14 cellular contexts compared by ENCODE assay signal in genomic region chr5:72921103-72921502, GRCh38. TPM values are rescaled to one million over a fixed set of nuclear protein-coding genes. Genes with fewer than 3 reads are reported as not detected.
A peak's percentile ranks its signal among the peaks of the same experiment; 100 is the strongest.
DNase-seq lines count a peak whose midpoint lies in the region; ATAC-seq and TF ChIP-seq lines count a peak whose summit lies in the region.
"Had no signal": no experiment of that assay in that cellular context is flagged by ENCODE, and none has a peak within 500 bp of the region (broad histone marks: within the 10 kb centered on the region; RNA-seq: fewer than 3 reads in every experiment).

No MANE protein-coding gene starts in this region.

- H3K27me3 Mint-ChIP-seq in endodermal cell (ENCODE audit: insufficient read depth), result peaks cover 2% of the 10 kb centered on the region
- H3K27me3 Mint-ChIP-seq: CD4-positive, CD25-positive, alpha-beta regulatory T cell; T-cell had no signal

- H3K27ac Mint-ChIP-seq in endodermal cell, result no peak overlapping the region
- H3K27ac Mint-ChIP-seq: CD4-positive, CD25-positive, alpha-beta regulatory T cell; GM23338; T-cell had no signal

- CTCF ChIA-PET in SK-N-SH (lab: Yijun Ruan, JAX), result interaction anchor here (0.9 to 1.0 kb wide), 2 partner anchors 10 to 295 kb away, joined by 3 to 4 read pairs; no protein-coding TSS in a partner anchor

- H3K9ac ChIP-seq in SK-N-SH, result no peak overlapping the region
- H3K9ac ChIP-seq in endodermal cell (ENCODE audit: extremely low read depth, low read length, poor library complexity, severe bottlenecking), result no peak overlapping the region

- no peak overlapping the region for H3K4me2 ChIP-seq in SK-N-SH
- H3K4me2 ChIP-seq: GM23338 had no signal

- H3K4me1 ChIP-seq in SK-N-SH (ENCODE audit: control insufficient read depth in 1 of 2, insufficient read depth in 2 of 2, low read depth in 1 of 2, low read length in 1 of 2), result no peaks in the 10 kb centered on the region
- no peaks in the 10 kb centered on the region for H3K4me1 ChIP-seq in endodermal cell (ENCODE audit: control insufficient read depth, insufficient read depth, low read length)
- H3K4me1 ChIP-seq in upper lobe of right lung, result peaks cover 13% of the 10 kb centered on the region

- H2AFZ ChIP-seq in SK-N-SH (ENCODE audit: low read depth), result no peak overlapping the region
- H2AFZ ChIP-seq: GM23338 had no signal

- no peak for TF ChIP-seq CTCF in SK-N-SH (IDR thresholded peaks at IDR 0.05)
- TF ChIP-seq CTCF in endodermal cell (conservative IDR thresholded peaks at IDR 0.05), result peak; percentile 7
- TF ChIP-seq CTCF in upper lobe of right lung (IDR thresholded peaks at IDR 0.05), result no peak

- intact Hi-C loops in upper lobe of right lung (cut with DNase I), result no loop called here

- H3K4me3 Mint-ChIP-seq in endodermal cell, result no peak overlapping the region
- H3K4me3 Mint-ChIP-seq: CD4-positive, CD25-positive, alpha-beta regulatory T cell; GM23338; T-cell had no signal

- H3K27ac ChIP-seq in SK-N-SH (ENCODE audit: low read depth in 2 of 2, low read length in 1 of 2) (no peak overlapping the region), endodermal cell (ENCODE audit: low read depth, low read length) (no peak overlapping the region), upper lobe of right lung (no peak overlapping the region)
- H3K27ac ChIP-seq: RWPE1 had no signal

- ATAC-seq in SK-N-SH treated with all-trans-retinoic acid at 6 μM for 48 hours, result peak; percentile 10
- peak; percentile 37 for ATAC-seq in upper lobe of right lung
- ATAC-seq: T-cell had no signal

- no peak for TF ChIP-seq EP300 in SK-N-SH (IDR thresholded peaks at IDR 0.05; ENCODE audit: borderline replicate concordance in 1 of 2, low read depth in 1 of 2, low read length in 1 of 2)

- peaks cover 4% of the 10 kb centered on the region for H3K36me3 Mint-ChIP-seq in endodermal cell (ENCODE audit: low read depth)
- H3K36me3 Mint-ChIP-seq: CD4-positive, CD25-positive, alpha-beta regulatory T cell; T-cell had no signal

- no peak for TF ChIP-seq RAD21 in SK-N-SH (IDR thresholded peaks at IDR 0.05; ENCODE audit: low read length)

- H3K9me3 ChIP-seq in SK-N-SH (no peaks in the 10 kb centered on the region), endodermal cell (ENCODE audit: control insufficient read depth, low read length) (no peaks in the 10 kb centered on the region), upper lobe of right lung (no peaks in the 10 kb centered on the region)

- H3K4me3 ChIP-seq in SK-N-SH (ENCODE audit: low read depth in 2 of 2, low read length in 1 of 2) (no peak overlapping the region), endodermal cell (ENCODE audit: low read length) (no peak overlapping the region), upper lobe of right lung (no peak overlapping the region), H7 (ENCODE audit: insufficient read depth, low read depth, low read length) (no peak overlapping the region)
- H3K4me3 ChIP-seq: GM23338 had no signal

- H3K4me1 Mint-ChIP-seq in endodermal cell, result no peaks in the 10 kb centered on the region
- H3K4me1 Mint-ChIP-seq: CD4-positive, CD25-positive, alpha-beta regulatory T cell; T-cell had no signal

- peaks cover 28% of the 10 kb centered on the region for H3F3A ChIP-seq in SK-N-SH (replicated peaks; ENCODE audit: insufficient read depth)

- peaks cover 12% of the 10 kb centered on the region for H3K9me3 Mint-ChIP-seq in endodermal cell
- H3K9me3 Mint-ChIP-seq: CD4-positive, CD25-positive, alpha-beta regulatory T cell; T-cell had no signal

- no peak for DNase-seq in SK-N-SH
- DNase-seq in NCI-H69 (lab: John Stamatoyannopoulos, UW), result peak; percentile 78
- DNase-seq in endodermal cell, result no peak
- DNase-seq in upper lobe of right lung, result no peak
- no peak for DNase-seq in NAMALWA (ENCODE audit: low spot score)
- no peak for DNase-seq in H7
- no peak for DNase-seq in DMS 273 (lab: John Stamatoyannopoulos, UW; ENCODE audit: unreplicated experiment)
- DNase-seq: Karpas-422, NCI-H2107, T-cell had no signal

- no peaks in the 10 kb centered on the region for H3K79me2 ChIP-seq in SK-N-SH (ENCODE audit: insufficient read depth)

- H3K9me2 ChIP-seq in SK-N-SH, result no peaks in the 10 kb centered on the region

- WGBS in SK-N-SH (ENCODE audit: low lambda C conversion rate), result 33% methylated on average over 2 of the region's 2 CpGs
- WGBS in endodermal cell (ENCODE audit: insufficient coverage in 1 of 2, insufficient read length in 1 of 2), 2 experiments, result 38 to 63% methylated on average over 1 to 2 of the region's 2 CpGs

- POLR2A ChIA-PET in SK-N-SH (lab: Yijun Ruan, JAX), result interaction anchor here (0.5 kb wide), 1 partner anchor 20 kb away, joined by 4 read pairs; no protein-coding TSS in a partner anchor

- H3K36me3 ChIP-seq in SK-N-SH (replicated peaks in 1 of 2; ENCODE audit: control insufficient read depth in 1 of 2, insufficient read depth in 2 of 2, low read length in 1 of 2) (peaks cover 2 to 6% of the 10 kb centered on the region in 2 experiments), endodermal cell (ENCODE audit: control insufficient read depth, insufficient read depth, low read length) (no peaks in the 10 kb centered on the region), upper lobe of right lung (no peaks in the 10 kb centered on the region), H7 (replicated peaks; ENCODE audit: control insufficient read depth, insufficient read depth, low read length) (no peaks in the 10 kb centered on the region)

- H4K20me1 ChIP-seq in SK-N-SH (ENCODE audit: insufficient read depth), result no peaks in the 10 kb centered on the region

- H3K27me3 ChIP-seq in SK-N-SH (ENCODE audit: insufficient read depth) (no peaks in the 10 kb centered on the region), endodermal cell (ENCODE audit: control insufficient read depth, insufficient read depth, low read length, poor library complexity, severe bottlenecking) (no peaks in the 10 kb centered on the region), upper lobe of right lung (no peaks in the 10 kb centered on the region), H7 (ENCODE audit: control insufficient read depth, insufficient read depth, low read length) (no peaks in the 10 kb centered on the region)

TF ChIP-seq in SK-N-SH treated with all-trans-retinoic acid at 6 μM for 48 hours, 23 proteins besides CTCF, POLR2A, EP300 and RAD21:
- TF ChIP-seq TOX (CRISPR knock-in tag; IDR thresholded peaks at IDR 0.05; ENCODE audit: borderline replicate concordance), result no peak
- no peak for TF ChIP-seq ZNF565 (CRISPR knock-in tag; conservative IDR thresholded peaks at IDR 0.05; ENCODE audit: low read depth)
- TF ChIP-seq ISL1 (CRISPR knock-in tag; IDR thresholded peaks at IDR 0.05), result no peak
- no peak for TF ChIP-seq GLIS3 (CRISPR knock-in tag; IDR thresholded peaks at IDR 0.05)
- no peak for TF ChIP-seq ARNTL (CRISPR knock-in tag; IDR thresholded peaks at IDR 0.05; ENCODE audit: borderline replicate concordance, low read depth)
- TF ChIP-seq RARB (CRISPR knock-in tag; IDR thresholded peaks at IDR 0.05), result no peak
- TF ChIP-seq PATZ1 (CRISPR knock-in tag; IDR thresholded peaks at IDR 0.05; ENCODE audit: borderline replicate concordance), result no peak

TF ChIP-seq in SK-N-SH, 30 proteins besides CTCF, POLR2A, EP300 and RAD21 (continues in another document):
- TF ChIP-seq PBX3 (IDR thresholded peaks at IDR 0.05) (no peak), TCF12 (IDR thresholded peaks at IDR 0.05) (no peak), FOXJ3 (CRISPR knock-in tag; IDR thresholded peaks at IDR 0.05) (no peak), FOSL2 (IDR thresholded peaks at IDR 0.05; ENCODE audit: borderline replicate concordance, low read depth) (no peak), CHD2 (IDR thresholded peaks at IDR 0.05; ENCODE audit: low read length, partially characterized antibody) (no peak), FOXM1 (IDR thresholded peaks at IDR 0.05; ENCODE audit: low read depth) (no peak), MEF2A (IDR thresholded peaks at IDR 0.05; ENCODE audit: borderline replicate concordance, low read depth) (no peak), USF2 (IDR thresholded peaks at IDR 0.05; ENCODE audit: borderline replicate concordance, low read depth, low read length) (no peak), TAF1 (IDR thresholded peaks at IDR 0.05; ENCODE audit: borderline replicate concordance, low read depth, low read length) (no peak), NRF1 (IDR thresholded peaks at IDR 0.05; ENCODE audit: low read depth, low read length) (no peak), IRF3 (IDR thresholded peaks at IDR 0.05; ENCODE audit: low read depth, low read length) (no peak), GABPA (IDR thresholded peaks at IDR 0.05; ENCODE audit: low read depth) (no peak), YY1 (IDR thresholded peaks at IDR 0.05; ENCODE audit: low read depth) (no peak)

RNA-seq across cellular contexts. Expression of gene FCHO2, which starts 34.7 kb away (rescaled TPM):
- 5.0 and 5.2 TPM in 2 replicates for polyA plus RNA-seq in SK-N-SH (2012; rRNA removed)
- 4.7 and 5.7 TPM in 2 replicates for polyA plus RNA-seq in SK-N-SH (2012; cell fraction: cytosol; rRNA removed)
- 3.4 and 13.3 TPM in 2 replicates for polyA plus RNA-seq in SK-N-SH (2012; cell fraction: nucleus; rRNA removed)
- total RNA-seq in endodermal cell (10 to 100 TPM; 16.8 to 18.5 TPM), upper lobe of right lung (83.9 TPM)
- polyA plus RNA-seq in endodermal cell (2013, experiment 1 of 2), result 13.1 TPM
- 12.4 TPM for polyA plus RNA-seq in endodermal cell (2013, experiment 2 of 2)
- 4.6 and 7.0 TPM in 2 replicates for total RNA-seq in H7 (2014; rRNA removed; shearing (Covaris generic))
